14 cellular contexts compared by ENCODE assay signal in the genomic region with DNA sequence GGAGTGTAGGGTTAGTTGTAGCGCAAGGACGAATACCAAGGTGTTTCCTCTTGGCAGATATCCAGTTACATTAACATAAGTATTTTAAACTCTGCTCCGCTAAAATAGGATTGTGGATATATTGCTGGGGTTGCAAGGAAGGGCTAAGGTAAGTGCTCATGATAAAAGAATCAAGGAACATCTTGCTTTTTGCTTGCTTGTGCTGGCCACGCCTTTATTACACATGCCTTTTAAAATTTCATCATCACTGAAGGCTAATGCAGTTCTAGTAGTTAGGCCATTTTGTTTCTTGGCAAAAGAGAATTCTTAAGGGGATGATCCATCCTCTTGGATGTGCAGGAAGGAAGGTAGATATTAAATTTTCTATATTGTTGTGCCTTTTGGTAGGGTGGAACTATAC.
DNase-seq lines count a peak whose midpoint lies in the region; ATAC-seq, FAIRE-seq and TF ChIP-seq lines count a peak whose summit lies in the region.
"Had no signal": no experiment of that assay in that cellular context is flagged by ENCODE, and none has a peak within 500 bp of the region (broad histone marks: within the 10 kb centered on the region; RNA-seq: fewer than 3 reads in every experiment).

No MANE protein-coding gene starts in this region.

- WGBS in K562 (ENCODE audit: insufficient coverage, low coverage, missing lambda C conversion rate), result 4% methylated on average over 4 of the region's 4 CpGs

- CTCF ChIA-PET in MCF 10A (lab: Yijun Ruan, JAX), result no interaction called here
- CTCF ChIA-PET in K562 (lab: Yijun Ruan, JAX; ENCODE audit: low intra/inter-chr PET ratio), result no interaction called here
- CTCF ChIA-PET in activated CD4-positive, alpha-beta T cell treated with anti-CD3 and anti-CD28 coated beads, Interleukin-2, amount 10 ng/mL, durations not matched to agents 7 days and 5 days (lab: Charles Lee), result no interaction called here

- H3K36me3 ChIP-seq in breast epithelium (no peaks in the 10 kb centered on the region), K562 (ENCODE audit: control insufficient read depth, insufficient read depth, low read length) (no peaks in the 10 kb centered on the region)

- BruUV-seq in MCF 10A (replicated peaks; lab: Mats Ljungman, UMichigan), result no TSS peak
- BruUV-seq in K562 (replicated peaks; lab: Mats Ljungman, UMichigan), result no TSS peak

- peaks cover 27% of the 10 kb centered on the region for H3K4me1 Mint-ChIP-seq in MCF 10A (ENCODE audit: insufficient read depth, unreplicated experiment)
- no peaks in the 10 kb centered on the region for H3K4me1 Mint-ChIP-seq in activated CD4-positive, alpha-beta T cell treated with anti-CD3 and anti-CD28 coated beads, Interleukin-2, amount 10 ng/mL, durations not matched to agents 7 days and 5 days

- intact Hi-C loops in MCF 10A (cut with micrococcal nuclease) (no loop called here), breast epithelium (cut with DNase I; ENCODE audit: low total_unique reads) (no loop called here), K562 (cut with micrococcal nuclease) (no loop called here)

- in situ Hi-C loops in K562 (cut with MboI), result no loop called here

- H2AFZ ChIP-seq in K562 (ENCODE audit: low read depth, low read length), result no peak overlapping the region

- no peak for FAIRE-seq in K562 (lab: Jason Lieb, UNC)
- FAIRE-seq: A204.1 had no signal

- no peaks in the 10 kb centered on the region for H3K36me3 Mint-ChIP-seq in MCF 10A (ENCODE audit: insufficient read depth, unreplicated experiment)
- no peaks in the 10 kb centered on the region for H3K36me3 Mint-ChIP-seq in activated CD4-positive, alpha-beta T cell treated with anti-CD3 and anti-CD28 coated beads, Interleukin-2, amount 10 ng/mL, durations not matched to agents 7 days and 5 days (ENCODE audit: low read depth)

- peak overlapping the region; percentile 38 for H3K4me3 Mint-ChIP-seq in MCF 10A (ENCODE audit: unreplicated experiment)
- H3K4me3 Mint-ChIP-seq in activated CD4-positive, alpha-beta T cell treated with anti-CD3 and anti-CD28 coated beads, Interleukin-2, amount 10 ng/mL, durations not matched to agents 7 days and 5 days, result no peak overlapping the region

- no peaks in the 10 kb centered on the region; the same call in 1 of the 2 replicates for H4K20me1 ChIP-seq in K562 (replicated peaks; ENCODE audit: control insufficient read depth, insufficient read depth, low read length)

- TF ChIP-seq EP300 in K562 (IDR thresholded peaks at IDR 0.05; ENCODE audit: low read length), result no peak

- POLR2A ChIA-PET in MCF 10A (lab: Yijun Ruan, JAX), result no interaction called here
- POLR2A ChIA-PET in K562 (lab: Yijun Ruan, JAX), result no interaction called here
- POLR2A ChIA-PET in activated CD4-positive, alpha-beta T cell treated with anti-CD3 and anti-CD28 coated beads, Interleukin-2, amount 10 ng/mL, durations not matched to agents 7 days and 5 days (lab: Charles Lee), result no interaction called here

- H3K9me3 ChIP-seq in breast epithelium (no peaks in the 10 kb centered on the region), K562 (replicated peaks; ENCODE audit: control insufficient read depth, insufficient read depth, low read depth, low read length) (no peaks in the 10 kb centered on the region)

- no peak overlapping the region for H3K4me2 ChIP-seq in K562 (ENCODE audit: insufficient read depth, low read length)

- H3K27me3 ChIP-seq in breast epithelium (no peaks in the 10 kb centered on the region), K562 (ENCODE audit: control insufficient read depth in 2 of 2, insufficient read depth in 2 of 2, low read length in 2 of 2) (peaks cover 0 to under 1% of the 10 kb centered on the region in 2 experiments; a peak in 2 of 5 replicates)

- H3K4me3 ChIP-seq in breast epithelium (no peak overlapping the region), K562 (no peak overlapping the region)

- peak overlapping the region; percentile 70 for H3K27ac Mint-ChIP-seq in MCF 10A (ENCODE audit: low read depth, unreplicated experiment)
- no peak overlapping the region for H3K27ac Mint-ChIP-seq in activated CD4-positive, alpha-beta T cell treated with anti-CD3 and anti-CD28 coated beads, Interleukin-2, amount 10 ng/mL, durations not matched to agents 7 days and 5 days

- ATAC-seq in K562 (no peak), GM21825 (IDR thresholded peaks at IDR 0.05; ENCODE audit: unreplicated experiment) (no peak)
- ATAC-seq: Right ventricle myocardium inferior had no signal

- no peak for TF ChIP-seq POLR2A in breast epithelium (IDR thresholded peaks at IDR 0.05)
- no peak for TF ChIP-seq POLR2A in K562 (conservative IDR thresholded peaks at IDR 0.05)

- no peak overlapping the region for H3K27ac ChIP-seq in breast epithelium
- no peak overlapping the region for H3K27ac ChIP-seq in K562 (ENCODE audit: extremely low read depth, low read depth, low read length)

- no peaks in the 10 kb centered on the region for H3K79me2 ChIP-seq in K562 (ENCODE audit: control insufficient read depth, insufficient read depth, low read length)

- no peaks in the 10 kb centered on the region for H3K27me3 Mint-ChIP-seq in MCF 10A (ENCODE audit: insufficient read depth, unreplicated experiment)
- peaks cover 5% of the 10 kb centered on the region for H3K27me3 Mint-ChIP-seq in activated CD4-positive, alpha-beta T cell treated with anti-CD3 and anti-CD28 coated beads, Interleukin-2, amount 10 ng/mL, durations not matched to agents 7 days and 5 days

- H3K4me1 ChIP-seq in breast epithelium, result no peaks in the 10 kb centered on the region
- no peaks in the 10 kb centered on the region for H3K4me1 ChIP-seq in K562 (replicated peaks in 1 of 2; ENCODE audit: control insufficient read depth in 2 of 2, insufficient read depth in 2 of 2, low read length in 2 of 2)

- no peak overlapping the region for H3K9ac ChIP-seq in K562 (ENCODE audit: insufficient read depth in 1 of 2, low read depth in 2 of 2, low read length in 2 of 2)

- no peak for TF ChIP-seq RAD21 in K562 (CRISPR knock-in tag; conservative IDR thresholded peaks at IDR 0.05 in 1 of 2, IDR thresholded peaks at IDR 0.05 in 1 of 2)

- TF ChIP-seq CTCF in MCF 10A (IDR thresholded peaks at IDR 0.05; ENCODE audit: unreplicated experiment) (no peak), breast epithelium (IDR thresholded peaks at IDR 0.05) (no peak), K562 (IDR thresholded peaks at IDR 0.05 in 2 of 3, conservative IDR thresholded peaks at IDR 0.05 in 1 of 3; ENCODE audit: insufficient read depth in 2 of 3, low read depth in 1 of 3, low read length in 3 of 3) (no peak)

- no peaks in the 10 kb centered on the region for H3K9me1 ChIP-seq in K562 (ENCODE audit: control insufficient read depth, insufficient read depth, low read length)

- DNase-seq in MCF 10A (ENCODE audit: unreplicated experiment) (no peak), breast epithelium (ENCODE audit: low spot score in 2 of 2) (no peak), K562 (ENCODE audit: extremely low read depth in 1 of 4, low spot score in 3 of 4) (no peak), fibroblast of the conjunctiva (ENCODE audit: low read depth) (peak; percentile 48), NCI-H1694 (lab: John Stamatoyannopoulos, UW) (no peak)
- DNase-seq in activated CD8-positive, alpha-beta memory T cell treated with anti-CD3 and anti-CD28 coated beads, Interleukin-2, amount 50 U/mL, for 4 hours, result no peak
- no peak for DNase-seq in activated CD4-positive, alpha-beta T cell treated with anti-CD3 and anti-CD28 coated beads, Interleukin-2, amount 10 ng/mL, durations not matched to agents 7 days and 5 days
- DNase-seq: C1 segment of cervical spinal cord, DMS153, EL, NCI-H1930 had no signal

- H3K9me3 Mint-ChIP-seq in MCF 10A (ENCODE audit: unreplicated experiment), result no peaks in the 10 kb centered on the region
- H3K9me3 Mint-ChIP-seq in activated CD4-positive, alpha-beta T cell treated with anti-CD3 and anti-CD28 coated beads, Interleukin-2, amount 10 ng/mL, durations not matched to agents 7 days and 5 days, result no peaks in the 10 kb centered on the region

TF ChIP-seq in K562, 482 proteins besides CTCF, POLR2A, EP300 and RAD21:
- TF ChIP-seq, protein P1, sequence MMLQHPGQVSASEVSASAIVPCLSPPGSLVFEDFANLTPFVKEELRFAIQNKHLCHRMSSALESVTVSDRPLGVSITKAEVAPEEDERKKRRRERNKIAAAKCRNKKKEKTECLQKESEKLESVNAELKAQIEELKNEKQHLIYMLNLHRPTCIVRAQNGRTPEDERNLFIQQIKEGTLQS (IDR thresholded peaks at IDR 0.05), result peak; percentile 37; the same call in 1 of the 2 replicates
- TF ChIP-seq, protein P1 (CRISPR knock-in tag; conservative IDR thresholded peaks at IDR 0.05), result no peak
- TF ChIP-seq CEBPG (CRISPR knock-in tag; IDR thresholded peaks at IDR 0.05) (no peak), CEBPG (tag; conservative IDR thresholded peaks at IDR 0.05 in 1 of 2, IDR thresholded peaks at IDR 0.05 in 1 of 2) (0 out of 4 replicates have a peak, but pooled peaks of 1 of the 2 experiments have one; percentile 41), LARP7 (IDR thresholded peaks at IDR 0.05) (no peak)
TF ChIP-seq in K562: peak in this region for 2.
